2 cellular contexts compared by ENCODE assay signal in genomic region chr2:203685789-203686433, GRCh38.
TF ChIP-seq lines count a peak whose summit lies in the region.

No MANE protein-coding gene starts in this region.

TF ChIP-seq in SK-N-SH, 30 proteins besides CTCF, POLR2A, EP300 and RAD21:
- TF ChIP-seq MXI1 (IDR thresholded peaks at IDR 0.05; ENCODE audit: low read depth, low read length) (no peak), USF2 (IDR thresholded peaks at IDR 0.05; ENCODE audit: borderline replicate concordance, low read depth, low read length) (no peak)
TF ChIP-seq in SK-N-SH: peak in this region for 0.

TF ChIP-seq in SK-N-SH treated with all-trans-retinoic acid at 6 μM for 48 hours, 23 proteins besides CTCF, POLR2A, EP300 and RAD21:
- TF ChIP-seq OSR1 (CRISPR knock-in tag; IDR thresholded peaks at IDR 0.05) (no peak), ARNTL (CRISPR knock-in tag; IDR thresholded peaks at IDR 0.05; ENCODE audit: borderline replicate concordance, low read depth) (no peak), ZNF565 (CRISPR knock-in tag; conservative IDR thresholded peaks at IDR 0.05; ENCODE audit: low read depth) (no peak), CSDC2 (CRISPR knock-in tag; IDR thresholded peaks at IDR 0.05) (no peak), ZNF70 (CRISPR knock-in tag; IDR thresholded peaks at IDR 0.05) (no peak), TSHZ2 (CRISPR knock-in tag; IDR thresholded peaks at IDR 0.05) (no peak), CSRNP3 (CRISPR knock-in tag; IDR thresholded peaks at IDR 0.05) (no peak), BACH2 (CRISPR knock-in tag; IDR thresholded peaks at IDR 0.05; ENCODE audit: borderline replicate concordance) (no peak), TOX (CRISPR knock-in tag; IDR thresholded peaks at IDR 0.05; ENCODE audit: borderline replicate concordance) (no peak), ZC3H10 (CRISPR knock-in tag; IDR thresholded peaks at IDR 0.05) (no peak), RARB (CRISPR knock-in tag; IDR thresholded peaks at IDR 0.05) (no peak), TCF4 (CRISPR knock-in tag; IDR thresholded peaks at IDR 0.05; ENCODE audit: borderline replicate concordance) (no peak), ESRRG (CRISPR knock-in tag; IDR thresholded peaks at IDR 0.05) (no peak), PPARA (CRISPR knock-in tag; IDR thresholded peaks at IDR 0.05; ENCODE audit: borderline replicate concordance) (no peak), ZNF8 (CRISPR knock-in tag; IDR thresholded peaks at IDR 0.05) (no peak)
